Comparison of ENCODE assay signal across 24 cellular contexts in genomic region chr20:13790708-13791107, GRCh38. TPM values are rescaled to one million over a fixed set of nuclear protein-coding genes. Genes with fewer than 3 reads are reported as not detected.
A peak's percentile ranks its signal among the peaks of the same experiment; 100 is the strongest.
DNase-seq lines count a peak whose midpoint lies in the region; ATAC-seq, FAIRE-seq and TF ChIP-seq lines count a peak whose summit lies in the region.
"Had no signal": no experiment of that assay in that cellular context is flagged by ENCODE, and none has a peak within 500 bp of the region (broad histone marks: within the 10 kb centered on the region; RNA-seq: fewer than 3 reads in every experiment).

No MANE protein-coding gene starts in this region.

- TF ChIP-seq POLR2A in breast epithelium (IDR thresholded peaks at IDR 0.05) (no peak), A549 (IDR thresholded peaks at IDR 0.05; ENCODE audit: low read length) (no peak), gastrocnemius medialis (IDR thresholded peaks at IDR 0.05) (no peak)

- H3K4me1 ChIP-seq in breast epithelium: no peaks in the 10 kb centered on the region
- H3K4me1 ChIP-seq in A549: peaks cover 22% of the 10 kb centered on the region
- peaks cover 41 to 46% of the 10 kb centered on the region in 2 donors for H3K4me1 ChIP-seq in gastrocnemius medialis
- H3K4me1 ChIP-seq: BE2C had no signal

- no TSS peak for BruUV-seq in MCF 10A (replicated peaks; lab: Mats Ljungman, UMichigan)

- DNase-seq in MCF 10A (ENCODE audit: unreplicated experiment) (no peak), breast epithelium (ENCODE audit: low spot score in 2 of 2) (no peak), A549 (ENCODE audit: low read depth in 1 of 2, low spot score in 1 of 2) (no peak), caudate nucleus (lab: John Stamatoyannopoulos, UW) (no peak), gastrocnemius medialis (no peak), NCI-H345 (lab: John Stamatoyannopoulos, UW) (no peak), KG1 (lab: John Stamatoyannopoulos, UW) (no peak)
- DNase-seq: ACHN, BE2C, H7, Kasumi-1, MG63, NCI-H1105 treated with DMSO at 0.1 percent for 48 hours, NCI-H146, NCI-H1930, NCI-H2107, NCI-H446, NCI-H524 treated with DMSO at 0.1 percent for 48 hours, NCI-H774, PC-3 had no signal

- no peak for TF ChIP-seq RAD21 in A549 (conservative IDR thresholded peaks at IDR 0.05 in 1 of 2, IDR thresholded peaks at IDR 0.05 in 1 of 2)

- no peak for FAIRE-seq in A549 (lab: Jason Lieb, UNC)
- FAIRE-seq: GM18507 had no signal

- no peaks in the 10 kb centered on the region for H3K27me3 Mint-ChIP-seq in MCF 10A (ENCODE audit: insufficient read depth, unreplicated experiment)

- peaks cover 71% of the 10 kb centered on the region for H3K36me3 Mint-ChIP-seq in MCF 10A (ENCODE audit: insufficient read depth, unreplicated experiment)

- no peaks in the 10 kb centered on the region for H3K9me3 ChIP-seq in breast epithelium
- no peaks in the 10 kb centered on the region for H3K9me3 ChIP-seq in A549
- H3K9me3 ChIP-seq in gastrocnemius medialis: no peaks in the 10 kb centered on the region
- H3K9me3 ChIP-seq: BE2C, MG63, SJSA1 had no signal

- peak overlapping the region; percentile 1 for H3K27ac Mint-ChIP-seq in MCF 10A (ENCODE audit: low read depth, unreplicated experiment)

- H3K27me3 ChIP-seq in breast epithelium (no peaks in the 10 kb centered on the region), gastrocnemius medialis (no peaks in the 10 kb centered on the region)
- H3K27me3 ChIP-seq: BE2C, MG63, SJSA1 had no signal

- H3K36me3 ChIP-seq in breast epithelium: peaks cover 5% of the 10 kb centered on the region
- peaks cover 0 to 60% of the 10 kb centered on the region in 2 donors for H3K36me3 ChIP-seq in gastrocnemius medialis

- CTCF ChIA-PET in MCF 10A (lab: Yijun Ruan, JAX): interaction anchor here (0.6 to 3.3 kb wide), 3 partner anchors 29 to 1108 kb away, joined by 3 to 14 read pairs (median 3); no protein-coding TSS in a partner anchor
- CTCF ChIA-PET in A549 (lab: Yijun Ruan, JAX): no interaction called here

- ATAC-seq in A549 (no peak), gastrocnemius medialis (no peak)
- ATAC-seq: PC-3 had no signal

- H3K4me2 ChIP-seq in A549: no peak overlapping the region

- in situ Hi-C loops in gastrocnemius medialis (cut with MboI; ENCODE audit: low sequenced_read_pairs in 4 of 4): no loop called here

- no peak for TF ChIP-seq CTCF in MCF 10A (IDR thresholded peaks at IDR 0.05; ENCODE audit: unreplicated experiment)
- TF ChIP-seq CTCF in breast epithelium (IDR thresholded peaks at IDR 0.05): no peak
- TF ChIP-seq CTCF in A549 (IDR thresholded peaks at IDR 0.05): no peak
- no peak for TF ChIP-seq CTCF in gastrocnemius medialis (IDR thresholded peaks at IDR 0.05 in 4 of 5, conservative IDR thresholded peaks at IDR 0.05 in 1 of 5)

- intact Hi-C loops in MCF 10A (cut with micrococcal nuclease): no loop called here
- intact Hi-C loops in breast epithelium (cut with DNase I; ENCODE audit: low total_unique reads): no loop called here
- intact Hi-C loops in gastrocnemius medialis (cut with DNase I; ENCODE audit: low total_unique reads): no loop called here

- POLR2A ChIA-PET in MCF 10A (lab: Yijun Ruan, JAX): interaction anchor here (0.9 to 1.3 kb wide), 2 partner anchors 8 to 10 kb away, joined by 3 read pairs; no protein-coding TSS in a partner anchor
- POLR2A ChIA-PET in A549 (lab: Yijun Ruan, JAX): no interaction called here

- H3K4me3 ChIP-seq in breast epithelium (no peak overlapping the region), A549 (no peak overlapping the region), gastrocnemius medialis (no peak overlapping the region)
- H3K4me3 ChIP-seq: MG63, SJSA1 had no signal

- 83% methylated on average over 2 of the region's 2 CpGs for WGBS in A549 (ENCODE audit: missing lambda C conversion rate)

- H3K9me3 Mint-ChIP-seq in MCF 10A (ENCODE audit: unreplicated experiment): no peaks in the 10 kb centered on the region

- H3K4me3 Mint-ChIP-seq in MCF 10A (ENCODE audit: unreplicated experiment): no peak overlapping the region
- H3K4me3 Mint-ChIP-seq: CD14-positive monocyte had no signal

- TF ChIP-seq EP300 in A549 (IDR thresholded peaks at IDR 0.05): no peak

- H3K4me1 Mint-ChIP-seq in MCF 10A (ENCODE audit: insufficient read depth, unreplicated experiment): peaks cover 31% of the 10 kb centered on the region

- H3K27ac ChIP-seq in breast epithelium (no peak overlapping the region), A549 (no peak overlapping the region), caudate nucleus (ENCODE audit: low read depth, low read length) (peak overlapping the region; percentile 82), gastrocnemius medialis (peak overlapping the region in 3 of 4 donors; percentile 56 to 71 (median 69))
- H3K27ac ChIP-seq: 22Rv1, SJSA1 had no signal

TF ChIP-seq in A549, 52 proteins besides CTCF, POLR2A, EP300 and RAD21:
- TF ChIP-seq MAFK (IDR thresholded peaks at IDR 0.05; ENCODE audit: partially characterized antibody) (peak; percentile 21), HMGXB4 (CRISPR knock-in tag; IDR thresholded peaks at IDR 0.05; ENCODE audit: borderline replicate concordance) (no peak)
TF ChIP-seq in A549: peak in this region for 1.

RNA-seq across cellular contexts. Expression of gene NDUFAF5, which starts 5.9 kb away (rescaled TPM):
- total RNA-seq in MCF 10A (2022) (43.4 and 44.1 TPM in 2 replicates), breast epithelium (10 to 100 TPM; 15.7 to 20.5 (median 17.0) TPM), gastrocnemius medialis (10 to 100 TPM; 14.5 to 33.6 (median 16.8) TPM)
- polyA plus RNA-seq in A549 (2011; rRNA removed) (36.6 and 53.5 TPM in 2 replicates), A549 (2017; fragmentation: RNase III; extraction: RNeasy Plus Mini Kit Qiagen cat#74134 plus additional on column Dnase treatment) (25.4 to 29.2 TPM (median 27.0 TPM) in 3 replicates)
- polyA plus RNA-seq in A549 (2012; cell fraction: cytosol; rRNA removed): 14.2 and 16.2 TPM in 2 replicates
- polyA plus RNA-seq in A549 (2012; cell fraction: nucleus; rRNA removed): 7.9 and 20.2 TPM in 2 replicates
- polyA minus RNA-seq in A549 (2011; rRNA and poly(A)+ RNA removed): 14.5 and 16.4 TPM in 2 replicates

RNA-seq across cellular contexts. Expression of gene ESF1, which starts 6.0 kb away (rescaled TPM):
- 17.4 and 21.2 TPM in 2 replicates for total RNA-seq in MCF 10A (2022)
- 10 to 100 TPM; 13.8 to 19.0 (median 17.7) TPM for total RNA-seq in breast epithelium
- polyA plus RNA-seq in A549 (2011; rRNA removed): 12.2 and 30.5 TPM in 2 replicates
- 2.3 and 3.1 TPM in 2 replicates for polyA plus RNA-seq in A549 (2012; cell fraction: cytosol; rRNA removed)
- 1.1 and 1.4 TPM in 2 replicates for polyA plus RNA-seq in A549 (2012; cell fraction: nucleus; rRNA removed)
- 30.6 to 34.8 TPM (median 32.3 TPM) in 3 replicates for polyA plus RNA-seq in A549 (2017; fragmentation: RNase III; extraction: RNeasy Plus Mini Kit Qiagen cat#74134 plus additional on column Dnase treatment)
- polyA minus RNA-seq in A549 (2011; rRNA and poly(A)+ RNA removed): 1.7 and 1.8 TPM in 2 replicates
- total RNA-seq in gastrocnemius medialis: 10 to 100 TPM in 3 of 4 donors, 1 to 10 TPM in 1; 8.6 to 12.2 (median 10.8) TPM

Comparison
In these comparisons a context has a peak if more than half of its experiments do, and no peak if none do; other contexts are left out.
1. H3K27ac ChIP-seq: peak in caudate nucleus (single experiment) and gastrocnemius medialis (3 of 4); none in breast epithelium (0 of 2) and A549 (0 of 2).